1 cellular context compared by ENCODE assay signal in the genomic region with DNA sequence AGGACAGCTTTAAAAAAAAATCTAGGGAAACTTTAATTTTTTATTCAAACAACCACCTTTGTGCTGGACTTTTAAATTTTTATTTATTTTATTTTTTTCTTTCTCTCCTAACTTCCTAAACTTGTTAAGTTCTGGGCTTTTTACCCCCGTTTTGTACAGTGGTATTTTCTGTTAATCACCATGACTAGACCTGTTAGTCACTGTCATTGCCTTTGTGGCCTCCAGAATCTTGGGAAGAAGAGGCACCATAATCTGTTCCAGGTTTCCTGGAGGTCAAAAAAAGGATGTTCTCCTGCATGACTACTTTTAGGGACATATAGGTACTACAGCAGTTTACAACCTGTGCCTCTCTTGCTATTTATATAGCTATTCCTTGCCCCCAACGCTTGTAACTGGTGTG.
TF ChIP-seq lines count a peak whose summit lies in the region.

No MANE protein-coding gene starts in this region.

TF ChIP-seq in H1, 55 proteins besides CTCF, POLR2A, EP300 and RAD21:
- TF ChIP-seq HDAC2 (IDR thresholded peaks at IDR 0.05; ENCODE audit: borderline replicate concordance in 1 of 2, low read depth in 2 of 2, low read length in 2 of 2) (no peak), SIX5 (IDR thresholded peaks at IDR 0.05; ENCODE audit: low read depth, low read length) (no peak), SIRT6 (IDR thresholded peaks at IDR 0.05; ENCODE audit: low read length) (no peak), CTBP2 (IDR thresholded peaks at IDR 0.05; ENCODE audit: borderline replicate concordance, insufficient read depth, insufficient read length, low read length) (no peak), GABPA (IDR thresholded peaks at IDR 0.05; ENCODE audit: borderline replicate concordance, insufficient read depth, low read length) (no peak), SRF (IDR thresholded peaks at IDR 0.05; ENCODE audit: low read depth, low read length) (no peak), MAFK (IDR thresholded peaks at IDR 0.05; ENCODE audit: low read depth, low read length) (no peak)
- TF ChIP-seq, protein P1, sequence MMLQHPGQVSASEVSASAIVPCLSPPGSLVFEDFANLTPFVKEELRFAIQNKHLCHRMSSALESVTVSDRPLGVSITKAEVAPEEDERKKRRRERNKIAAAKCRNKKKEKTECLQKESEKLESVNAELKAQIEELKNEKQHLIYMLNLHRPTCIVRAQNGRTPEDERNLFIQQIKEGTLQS (IDR thresholded peaks at IDR 0.05; ENCODE audit: insufficient read depth, low read depth, low read length): no peak
TF ChIP-seq in H1: peak in this region for 0.
